ENCODE assay signal across 23 cellular contexts in genomic region chr2:3776311-3776710, GRCh38.
A peak's percentile ranks its signal among the peaks of the same experiment; 100 is the strongest.
DNase-seq lines count a peak whose midpoint lies in the region; ATAC-seq and TF ChIP-seq lines count a peak whose summit lies in the region.
"Had no signal": no experiment of that assay in that cellular context is flagged by ENCODE, and none has a peak within 500 bp of the region (broad histone marks: within the 10 kb centered on the region; RNA-seq: fewer than 3 reads in every experiment).

No MANE protein-coding gene starts in this region.

- H3K18ac ChIP-seq in IMR-90 (ENCODE audit: low read depth, low read length), result no peak overlapping the region

- H3K27me3 ChIP-seq in left ventricle myocardium inferior (ENCODE audit: low read depth) (peaks cover 64% of the 10 kb centered on the region), IMR-90 (ENCODE audit: control insufficient read depth, insufficient read depth, low read length) (no peaks in the 10 kb centered on the region), neural progenitor cell (no peaks in the 10 kb centered on the region)

- H3F3A ChIP-seq in neural progenitor cell (ENCODE audit: low read depth), result no peaks in the 10 kb centered on the region

- no peak overlapping the region for H2BK5ac ChIP-seq in IMR-90 (ENCODE audit: low read depth, low read length, poor library complexity, severe bottlenecking)

- H3K36me3 ChIP-seq in left ventricle myocardium inferior, result no peaks in the 10 kb centered on the region
- no peaks in the 10 kb centered on the region for H3K36me3 ChIP-seq in IMR-90 (ENCODE audit: control insufficient read depth, insufficient read depth, low read length)
- H3K36me3 ChIP-seq in neural progenitor cell, result no peaks in the 10 kb centered on the region
- H3K36me3 ChIP-seq: BE2C had no signal

- WGBS in IMR-90 (ENCODE audit: extremely low coverage in 2 of 2, insufficient read length in 1 of 2), 2 experiments, result 71% methylated on average over 1 of the region's 10 CpGs; no CpG with 5 or more reads in 1 of the 2 experiments

- H3K56ac ChIP-seq in IMR-90 (ENCODE audit: extremely low read depth, insufficient read depth, low read length), result no peak overlapping the region

- H3K36me3 Mint-ChIP-seq in natural killer cell, result no peaks in the 10 kb centered on the region
- no peaks in the 10 kb centered on the region for H3K36me3 Mint-ChIP-seq in neural progenitor cell
- no peaks in the 10 kb centered on the region for H3K36me3 Mint-ChIP-seq in activated T-cell treated with anti-CD3 and anti-CD28 coated beads, Interleukin-2, amount 50 U/mL, for 4 hours (ENCODE audit: insufficient read depth)
- H3K36me3 Mint-ChIP-seq: CD4-positive, alpha-beta memory T cell had no signal

- H2AK9ac ChIP-seq in IMR-90 (replicated peaks; ENCODE audit: low read depth, low read length, poor library complexity), result no peak overlapping the region

- no peak overlapping the region for H3K27ac ChIP-seq in left ventricle myocardium inferior (replicated peaks)
- no peak overlapping the region for H3K27ac ChIP-seq in IMR-90 (ENCODE audit: insufficient read depth, low read length)
- H3K27ac ChIP-seq in neural progenitor cell, result no peak overlapping the region
- H3K27ac ChIP-seq: A549, GM23248 had no signal

- CTCF ChIA-PET in IMR-90 (lab: Yijun Ruan, JAX), result interaction anchor here (1.0 kb wide), 1 partner anchor 8 kb away, joined by 3 read pairs; no protein-coding TSS in a partner anchor

- H2BK20ac ChIP-seq in IMR-90 (ENCODE audit: low read depth, low read length), result no peak overlapping the region

- DNase-seq in Right ventricle myocardium inferior (ENCODE audit: missing footprints), result peak; percentile 41
- DNase-seq in left ventricle myocardium inferior, result no peak
- no peak for DNase-seq in IMR-90
- no peak for DNase-seq in natural killer cell
- DNase-seq in neural progenitor cell (ENCODE audit: low spot score), result no peak
- no peak for DNase-seq in activated T-cell treated with anti-CD3 and anti-CD28 coated beads, Interleukin-2, amount 50 U/mL, for 4 hours
- DNase-seq: 8988T; ACHN; AML-193; BE2C; C1 segment of cervical spinal cord; Calu3; CD4-positive, alpha-beta memory T cell; COR-L47; DMS53; DMS79 treated with DMSO at 0.1 percent for 48 hours; GF-D8; GM23248; H7; HCEC 1CT had no signal

- H4K20me1 ChIP-seq in IMR-90 (ENCODE audit: insufficient read depth, low read length), result no peaks in the 10 kb centered on the region
- H4K20me1 ChIP-seq in neural progenitor cell (ENCODE audit: low read depth), result no peaks in the 10 kb centered on the region

- H3K27ac Mint-ChIP-seq in natural killer cell (peak overlapping the region; percentile 39 to 53), neural progenitor cell (peak overlapping the region; percentile 2)
- H3K27ac Mint-ChIP-seq: CD4-positive, alpha-beta memory T cell had no signal

- no peak overlapping the region for H3K14ac ChIP-seq in IMR-90 (replicated peaks; ENCODE audit: low read depth, low read length)

- H3K79me2 ChIP-seq in neural progenitor cell (ENCODE audit: low read depth), result no peaks in the 10 kb centered on the region

- no peak overlapping the region for H2BK15ac ChIP-seq in IMR-90 (ENCODE audit: low read depth, low read length)

- H3K4me2 ChIP-seq in IMR-90 (ENCODE audit: low read depth, low read length) (no peak overlapping the region), neural progenitor cell (no peak overlapping the region)
- H3K4me2 ChIP-seq: A549 had no signal

- peaks cover 2 to 5% of the 10 kb centered on the region in 2 donors for H3K9me3 Mint-ChIP-seq in natural killer cell
- H3K9me3 Mint-ChIP-seq in neural progenitor cell, result peaks cover 3% of the 10 kb centered on the region
- H3K9me3 Mint-ChIP-seq in activated T-cell treated with anti-CD3 and anti-CD28 coated beads, Interleukin-2, amount 50 U/mL, for 4 hours, result no peaks in the 10 kb centered on the region

- H3K27me3 Mint-ChIP-seq in natural killer cell (ENCODE audit: low read depth in 2 of 2) (peaks cover 6 to 22% of the 10 kb centered on the region in 2 donors), neural progenitor cell (ENCODE audit: insufficient read depth, low read depth) (peaks cover 5% of the 10 kb centered on the region)
- H3K27me3 Mint-ChIP-seq in activated T-cell treated with anti-CD3 and anti-CD28 coated beads, Interleukin-2, amount 50 U/mL, for 4 hours (ENCODE audit: low read depth), result peaks cover 18% of the 10 kb centered on the region

- H2AK5ac ChIP-seq in IMR-90 (ENCODE audit: low read depth, low read length), result no peak overlapping the region

- in situ Hi-C loops in IMR-90 (cut with MboI; ENCODE audit: low sequenced_read_pairs), result no loop called here

- intact Hi-C loops in Right ventricle myocardium inferior (cut with DNase I), result no loop called here
- intact Hi-C loops in left ventricle myocardium inferior (cut with micrococcal nuclease), result no loop called here
- intact Hi-C loops in IMR-90 (cut with micrococcal nuclease), result no loop called here
- intact Hi-C loops in natural killer cell (cut with micrococcal nuclease), result no loop called here

- H3K9me3 ChIP-seq in left ventricle myocardium inferior (replicated peaks), result no peaks in the 10 kb centered on the region
- H3K9me3 ChIP-seq in IMR-90 (ENCODE audit: control insufficient read depth, insufficient read depth, low read length), result no peaks in the 10 kb centered on the region
- H3K9me3 ChIP-seq in neural progenitor cell (ENCODE audit: low read depth), result no peaks in the 10 kb centered on the region
- H3K9me3 ChIP-seq: A549, BE2C had no signal

- H4K91ac ChIP-seq in IMR-90 (ENCODE audit: insufficient read depth, low read depth, low read length), result no peak overlapping the region

- H3K4me3 ChIP-seq in left ventricle myocardium inferior, result no peak overlapping the region
- no peak overlapping the region for H3K4me3 ChIP-seq in IMR-90 (ENCODE audit: insufficient read depth, low read depth, low read length)
- no peak overlapping the region for H3K4me3 ChIP-seq in neural progenitor cell
- H3K4me3 ChIP-seq: A549, GM23248 had no signal

- H3K4me3 Mint-ChIP-seq in natural killer cell, result no peak overlapping the region
- H3K4me3 Mint-ChIP-seq in neural progenitor cell, result no peak overlapping the region
- H3K4me3 Mint-ChIP-seq in activated T-cell treated with anti-CD3 and anti-CD28 coated beads, Interleukin-2, amount 50 U/mL, for 4 hours, result no peak overlapping the region

- ATAC-seq in Right ventricle myocardium inferior (no peak), IMR-90 (ENCODE audit: low read depth) (no peak), natural killer cell (no peak), HG03571 (IDR thresholded peaks at IDR 0.05; ENCODE audit: unreplicated experiment) (no peak), GM19035 (IDR thresholded peaks at IDR 0.05; ENCODE audit: unreplicated experiment) (no peak)
- ATAC-seq in activated T-cell treated with anti-CD3 and anti-CD28 coated beads, Interleukin-2, amount 50 U/mL, for 4 hours, result no peak
- ATAC-seq: A549 had no signal

- H3K4me1 Mint-ChIP-seq in natural killer cell (peaks cover 18 to 23% of the 10 kb centered on the region in 2 donors), neural progenitor cell (peaks cover 2% of the 10 kb centered on the region)
- H3K4me1 Mint-ChIP-seq in activated T-cell treated with anti-CD3 and anti-CD28 coated beads, Interleukin-2, amount 50 U/mL, for 4 hours (ENCODE audit: low read depth), result peaks cover 5% of the 10 kb centered on the region

- TF ChIP-seq RAD21 in IMR-90 (IDR thresholded peaks at IDR 0.05; ENCODE audit: low read length), result no peak

- no peak overlapping the region for H3K9ac ChIP-seq in IMR-90 (ENCODE audit: low read depth, low read length)
- no peak overlapping the region for H3K9ac ChIP-seq in neural progenitor cell
- H3K9ac ChIP-seq: GM23248 had no signal

- no peaks in the 10 kb centered on the region for H3K9me1 ChIP-seq in IMR-90 (ENCODE audit: insufficient read depth, low read length)

- H4K5ac ChIP-seq in IMR-90 (ENCODE audit: low read depth, low read length), result no peak overlapping the region

- TF ChIP-seq CTCF in left ventricle myocardium inferior (IDR thresholded peaks at IDR 0.05; ENCODE audit: borderline replicate concordance) (no peak), IMR-90 (conservative IDR thresholded peaks at IDR 0.05; ENCODE audit: low read depth, low read length) (no peak), natural killer cell (IDR thresholded peaks at IDR 0.05) (no peak), neural progenitor cell (IDR thresholded peaks at IDR 0.05) (no peak)

- H4K8ac ChIP-seq in IMR-90 (ENCODE audit: low read depth in 2 of 2, low read length in 2 of 2), result no peak overlapping the region

- no peak overlapping the region for H3K4ac ChIP-seq in IMR-90 (ENCODE audit: low read depth, low read length)

- H2AFZ ChIP-seq in IMR-90 (replicated peaks; ENCODE audit: low read length, poor library complexity) (peak overlapping the region; percentile 49), neural progenitor cell (replicated peaks) (no peak overlapping the region)
- H2AFZ ChIP-seq: GM23248 had no signal

- POLR2A ChIA-PET in IMR-90 (lab: Charles Lee; ENCODE audit: unreplicated experiment), result no interaction called here

- H2BK120ac ChIP-seq in IMR-90 (ENCODE audit: low read depth, low read length), result no peak overlapping the region

- H3K4me1 ChIP-seq in left ventricle myocardium inferior (peaks cover 10% of the 10 kb centered on the region), IMR-90 (ENCODE audit: control insufficient read depth, insufficient read depth, low read length) (no peaks in the 10 kb centered on the region; the same call in 1 of the 2 replicates), neural progenitor cell (no peaks in the 10 kb centered on the region)
- H3K4me1 ChIP-seq: A549, BE2C had no signal

- H3K23ac ChIP-seq in IMR-90 (ENCODE audit: low read depth, low read length), result no peak overlapping the region

- no peaks in the 10 kb centered on the region for H3K79me1 ChIP-seq in IMR-90 (ENCODE audit: low read depth in 1 of 2, low read length in 2 of 2)

- TF ChIP-seq POLR2A in IMR-90 (IDR thresholded peaks at IDR 0.05; ENCODE audit: low read depth, low read length), result no peak

- dilution Hi-C loops in IMR-90 (cut with HindIII; ENCODE audit: low sequenced_read_pairs, unreplicated experiment), result no loop called here

- BruUV-seq in IMR-90 (replicated peaks; lab: Mats Ljungman, UMichigan), result no TSS peak

TF ChIP-seq in IMR-90, 13 proteins besides CTCF, POLR2A, EP300 and RAD21:
- TF ChIP-seq MXI1 (IDR thresholded peaks at IDR 0.05; ENCODE audit: borderline replicate concordance, low read depth, low read length) (no peak), CEBPB (IDR thresholded peaks at IDR 0.05; ENCODE audit: low read depth, low read length) (no peak), MAFK (IDR thresholded peaks at IDR 0.05; ENCODE audit: low read depth, low read length) (no peak), SMC3 (IDR thresholded peaks at IDR 0.05; ENCODE audit: low read depth, low read length) (no peak), BHLHE40 (IDR thresholded peaks at IDR 0.05; ENCODE audit: low read depth, low read length) (no peak), RCOR1 (IDR thresholded peaks at IDR 0.05; ENCODE audit: insufficient replicate concordance, low read length) (no peak), RFX5 (IDR thresholded peaks at IDR 0.05; ENCODE audit: low read depth, low read length) (no peak), NFE2L2 (IDR thresholded peaks at IDR 0.05; ENCODE audit: low read depth, low read length) (no peak), CHD1 (IDR thresholded peaks at IDR 0.05; ENCODE audit: low read depth, low read length) (no peak)
